Comparison of ENCODE assay signal across 1 cellular context in genomic region chr11:65417221-65417701, GRCh38.
TF ChIP-seq lines count a peak whose summit lies in the region.

No MANE protein-coding gene starts in this region.

TF ChIP-seq in GM23338, 12 proteins besides CTCF, POLR2A, EP300 and RAD21 (continued from another document):
- TF ChIP-seq ZNF462 (CRISPR knock-in tag; IDR thresholded peaks at IDR 0.05), result no peak
- no peak for TF ChIP-seq REST (IDR thresholded peaks at IDR 0.05; ENCODE audit: unreplicated experiment)
- no peak for TF ChIP-seq EZH2phosphoT487 (IDR thresholded peaks at IDR 0.05; ENCODE audit: unreplicated experiment)
- no peak for TF ChIP-seq POLR2AphosphoS5 (IDR thresholded peaks at IDR 0.05; ENCODE audit: low read depth)
- no peak for TF ChIP-seq NANOG (IDR thresholded peaks at IDR 0.05; ENCODE audit: borderline replicate concordance)
- no peak for TF ChIP-seq JUNB (IDR thresholded peaks at IDR 0.05; ENCODE audit: unreplicated experiment)
- no peak for TF ChIP-seq ZNF331 (CRISPR knock-in tag; IDR thresholded peaks at IDR 0.05; ENCODE audit: low read depth)
- no peak for TF ChIP-seq EZH2 (IDR thresholded peaks at IDR 0.05; ENCODE audit: low read depth, unreplicated experiment)
- no peak for TF ChIP-seq STAT1 (IDR thresholded peaks at IDR 0.05; ENCODE audit: unreplicated experiment)
- TF ChIP-seq ZNF114 (CRISPR knock-in tag; IDR thresholded peaks at IDR 0.05), result no peak
- TF ChIP-seq ETS1 (IDR thresholded peaks at IDR 0.05), result no peak
TF ChIP-seq in GM23338: peak in this region for 0.
